ENCODE assay signal across 3 cellular contexts in the genomic region with DNA sequence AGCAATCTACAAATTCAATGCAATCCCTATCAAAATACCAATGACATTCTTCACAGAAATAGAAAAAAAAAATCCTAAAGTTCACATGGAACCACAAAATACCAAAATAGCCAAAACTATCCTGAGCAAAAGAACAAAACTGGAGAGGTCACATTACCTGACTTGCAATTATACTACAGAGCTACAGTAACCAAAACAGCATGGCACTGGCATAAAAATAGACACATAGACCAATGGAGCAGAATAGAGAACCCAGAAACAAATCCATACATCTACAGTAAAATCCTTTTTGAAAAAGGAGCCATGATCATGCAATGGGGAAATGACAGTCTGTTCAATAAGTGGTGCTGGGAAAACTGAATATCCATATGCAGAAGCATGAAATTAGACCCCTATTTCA. TPM values are rescaled to one million over a fixed set of nuclear protein-coding genes. Genes with fewer than 3 reads are reported as not detected.
"Had no signal": no experiment of that assay in that cellular context is flagged by ENCODE, and none has a peak within 500 bp of the region (broad histone marks: within the 10 kb centered on the region; RNA-seq: fewer than 3 reads in every experiment).

No MANE protein-coding gene starts in this region.

RNA-seq across cellular contexts. Expression of a gene that starts 51.5 kb away (rescaled TPM):
- total RNA-seq: left lobe of liver, lung microvascular endothelial cell had no signal
- polyA plus RNA-seq: naive thymus-derived CD4-positive, alpha-beta T cell had no signal
